ENCODE assay signal across 29 cellular contexts in genomic region chr9:29456940-29457339, GRCh38.
DNase-seq lines count a peak whose midpoint lies in the region; ATAC-seq, FAIRE-seq and TF ChIP-seq lines count a peak whose summit lies in the region.
"Had no signal": no experiment of that assay in that cellular context is flagged by ENCODE, and none has a peak within 500 bp of the region (broad histone marks: within the 10 kb centered on the region; RNA-seq: fewer than 3 reads in every experiment).

No MANE protein-coding gene starts in this region.

- CTCF ChIA-PET in activated CD8-positive, alpha-beta T cell treated with anti-CD3 and anti-CD28 coated beads for 36 hours (lab: Charles Lee) = no interaction called here

- H3K4me3 ChIP-seq in fibroblast of pulmonary artery (replicated peaks; ENCODE audit: low read depth, low read length) (no peak overlapping the region), skeletal muscle cell (ENCODE audit: low read depth, low read length) (no peak overlapping the region)
- H3K4me3 ChIP-seq: colonic mucosa, HAP-1, skin epidermis had no signal

- H3K9me3 Mint-ChIP-seq in activated CD8-positive, alpha-beta T cell treated with anti-CD3 and anti-CD28 coated beads for 36 hours = peaks cover 23% of the 10 kb centered on the region

- peak; percentile 7 for DNase-seq in H54 (ENCODE audit: insufficient read length, low spot score)
- peak; percentile 73 for DNase-seq in fibroblast of pulmonary artery (ENCODE audit: low read depth)
- peak; percentile 67 for DNase-seq in skeletal muscle cell (ENCODE audit: low read depth)
- DNase-seq in mucosa of gallbladder (ENCODE audit: low spot score) = no peak
- DNase-seq in activated gamma-delta T cell (lab: John Stamatoyannopoulos, UW) = no peak
- DNase-seq in activated CD8-positive, alpha-beta T cell treated with anti-CD3 and anti-CD28 coated beads for 36 hours = no peak
- DNase-seq: activated CD4-positive, alpha-beta memory T cell treated with anti-CD3 and anti-CD28 coated beads, Interleukin-2, amount 10 ng/mL, durations not matched to agents 7 days and 5 days; activated effector memory CD4-positive, alpha-beta T cell treated with Interleukin-2 at 50 U/mL for 16 hours; activated T-cell treated with anti-CD3 and anti-CD28 coated beads for 4 hours; BE2C; colonic mucosa; COR-L47; DMS79; effector memory CD8-positive, alpha-beta T cell; left cardiac atrium; NCI-H1092; NCI-H1930; occipital lobe; SIG-M5; stimulated activated CD4-positive, alpha-beta T cell treated with anti-CD3 and anti-CD28 coated beads, Interleukin-1b, Interleukin-23, amount 100 ng/mL, for 48 hours; substantia nigra; T-cell had no signal

- no peaks in the 10 kb centered on the region for H3K27me3 Mint-ChIP-seq in activated CD8-positive, alpha-beta T cell treated with anti-CD3 and anti-CD28 coated beads for 36 hours
- H3K27me3 Mint-ChIP-seq: activated CD4-positive, alpha-beta memory T cell treated with anti-CD3 and anti-CD28 coated beads, Interleukin-2, amount 10 ng/mL, durations not matched to agents 7 days and 5 days; effector memory CD8-positive, alpha-beta T cell; memory B cell; T-cell had no signal

- FAIRE-seq in H54 (lab: Jason Lieb, UNC) = peak; percentile 92
- FAIRE-seq: HepG2 had no signal

- H3K36me3 Mint-ChIP-seq in activated CD8-positive, alpha-beta T cell treated with anti-CD3 and anti-CD28 coated beads for 36 hours (ENCODE audit: low read depth) = no peaks in the 10 kb centered on the region
- H3K36me3 Mint-ChIP-seq: memory B cell, T-cell had no signal

- no peak overlapping the region for H3K4me3 Mint-ChIP-seq in activated CD8-positive, alpha-beta T cell treated with anti-CD3 and anti-CD28 coated beads for 36 hours
- H3K4me3 Mint-ChIP-seq: activated CD4-positive, alpha-beta memory T cell treated with anti-CD3 and anti-CD28 coated beads, Interleukin-2, amount 10 ng/mL, durations not matched to agents 7 days and 5 days; effector memory CD8-positive, alpha-beta T cell; memory B cell; T-cell had no signal

- TF ChIP-seq POLR2A in H54 (IDR thresholded peaks at IDR 0.05; ENCODE audit: low read depth, low read length) = no peak

- ATAC-seq in SK-N-SH treated with all-trans-retinoic acid at 6 μM for 48 hours (peak; percentile 61), GM18873 (IDR thresholded peaks at IDR 0.05; ENCODE audit: low FRiP score, unreplicated experiment) (no peak)
- ATAC-seq in activated CD8-positive, alpha-beta T cell treated with anti-CD3 and anti-CD28 coated beads for 36 hours = no peak
- ATAC-seq: effector memory CD8-positive, alpha-beta T cell; esophagus mucosa; HepG2; left cardiac atrium; T-cell had no signal

- no peak overlapping the region for H3K27ac Mint-ChIP-seq in activated CD8-positive, alpha-beta T cell treated with anti-CD3 and anti-CD28 coated beads for 36 hours
- H3K27ac Mint-ChIP-seq: activated CD4-positive, alpha-beta memory T cell treated with anti-CD3 and anti-CD28 coated beads, Interleukin-2, amount 10 ng/mL, durations not matched to agents 7 days and 5 days; effector memory CD8-positive, alpha-beta T cell; memory B cell; T-cell had no signal

- TF ChIP-seq CTCF in fibroblast of pulmonary artery (IDR thresholded peaks at IDR 0.05; ENCODE audit: low read length, missing control alignments) = no peak
- no peak for TF ChIP-seq CTCF in activated CD8-positive, alpha-beta T cell treated with anti-CD3 and anti-CD28 coated beads for 36 hours (IDR thresholded peaks at IDR 0.05)

- H3K4me1 Mint-ChIP-seq in activated CD8-positive, alpha-beta T cell treated with anti-CD3 and anti-CD28 coated beads for 36 hours (ENCODE audit: low read depth) = no peaks in the 10 kb centered on the region
- H3K4me1 Mint-ChIP-seq: activated CD4-positive, alpha-beta memory T cell treated with anti-CD3 and anti-CD28 coated beads, Interleukin-2, amount 10 ng/mL, durations not matched to agents 7 days and 5 days; memory B cell; T-cell had no signal

- intact Hi-C loops in activated CD8-positive, alpha-beta T cell treated with anti-CD3 and anti-CD28 coated beads for 36 hours (cut with micrococcal nuclease) = no loop called here

- POLR2A ChIA-PET in activated CD8-positive, alpha-beta T cell treated with anti-CD3 and anti-CD28 coated beads for 36 hours (lab: Charles Lee) = no interaction called here

TF ChIP-seq in SK-N-SH treated with all-trans-retinoic acid at 6 μM for 48 hours, 23 proteins besides CTCF, POLR2A, EP300 and RAD21:
- TF ChIP-seq ZC3H10 (CRISPR knock-in tag; IDR thresholded peaks at IDR 0.05) (no peak), TOX (CRISPR knock-in tag; IDR thresholded peaks at IDR 0.05; ENCODE audit: borderline replicate concordance) (no peak), CREB5 (CRISPR knock-in tag; IDR thresholded peaks at IDR 0.05; ENCODE audit: low read depth) (no peak), ARNTL (CRISPR knock-in tag; IDR thresholded peaks at IDR 0.05; ENCODE audit: borderline replicate concordance, low read depth) (no peak), TCF4 (CRISPR knock-in tag; IDR thresholded peaks at IDR 0.05; ENCODE audit: borderline replicate concordance) (no peak), SNAI2 (CRISPR knock-in tag; IDR thresholded peaks at IDR 0.05) (no peak), POU6F1 (CRISPR knock-in tag; IDR thresholded peaks at IDR 0.05; ENCODE audit: borderline replicate concordance, low read depth) (no peak), GLIS3 (CRISPR knock-in tag; IDR thresholded peaks at IDR 0.05) (no peak), ISL1 (CRISPR knock-in tag; IDR thresholded peaks at IDR 0.05) (no peak), ZFP30 (CRISPR knock-in tag; IDR thresholded peaks at IDR 0.05) (no peak), PPARA (CRISPR knock-in tag; IDR thresholded peaks at IDR 0.05; ENCODE audit: borderline replicate concordance) (no peak), OSR1 (CRISPR knock-in tag; IDR thresholded peaks at IDR 0.05) (no peak), ZNF70 (CRISPR knock-in tag; IDR thresholded peaks at IDR 0.05) (no peak), RARB (CRISPR knock-in tag; IDR thresholded peaks at IDR 0.05) (no peak)
- TF ChIP-seq, protein P1, sequence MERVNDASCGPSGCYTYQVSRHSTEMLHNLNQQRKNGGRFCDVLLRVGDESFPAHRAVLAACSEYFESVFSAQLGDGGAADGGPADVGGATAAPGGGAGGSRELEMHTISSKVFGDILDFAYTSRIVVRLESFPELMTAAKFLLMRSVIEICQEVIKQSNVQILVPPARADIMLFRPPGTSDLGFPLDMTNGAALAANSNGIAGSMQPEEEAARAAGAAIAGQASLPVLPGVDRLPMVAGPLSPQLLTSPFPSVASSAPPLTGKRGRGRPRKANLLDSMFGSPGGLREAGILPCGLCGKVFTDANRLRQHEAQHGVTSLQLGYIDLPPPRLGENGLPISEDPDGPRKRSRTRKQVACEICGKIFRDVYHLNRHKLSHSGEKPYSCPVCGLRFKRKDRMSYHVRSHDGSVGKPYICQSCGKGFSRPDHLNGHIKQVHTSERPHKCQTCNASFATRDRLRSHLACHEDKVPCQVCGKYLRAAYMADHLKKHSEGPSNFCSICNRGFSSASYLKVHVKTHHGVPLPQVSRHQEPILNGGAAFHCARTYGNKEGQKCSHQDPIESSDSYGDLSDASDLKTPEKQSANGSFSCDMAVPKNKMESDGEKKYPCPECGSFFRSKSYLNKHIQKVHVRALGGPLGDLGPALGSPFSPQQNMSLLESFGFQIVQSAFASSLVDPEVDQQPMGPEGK (CRISPR knock-in tag; IDR thresholded peaks at IDR 0.05; ENCODE audit: borderline replicate concordance) = no peak
TF ChIP-seq in SK-N-SH treated with all-trans-retinoic acid at 6 μM for 48 hours: peak in this region for 0.

Comparison
In these comparisons a context has a peak if more than half of its experiments do, and no peak if none do; other contexts are left out.
1. DNase-seq: peak in H54 (single experiment), fibroblast of pulmonary artery (single experiment) and skeletal muscle cell (single experiment); none in mucosa of gallbladder (single experiment), activated gamma-delta T cell (single experiment) and activated CD8-positive, alpha-beta T cell treated with anti-CD3 and anti-CD28 coated beads for 36 hours (single experiment).